Comparison of ENCODE assay signal across 8 cellular contexts in the genomic region with DNA sequence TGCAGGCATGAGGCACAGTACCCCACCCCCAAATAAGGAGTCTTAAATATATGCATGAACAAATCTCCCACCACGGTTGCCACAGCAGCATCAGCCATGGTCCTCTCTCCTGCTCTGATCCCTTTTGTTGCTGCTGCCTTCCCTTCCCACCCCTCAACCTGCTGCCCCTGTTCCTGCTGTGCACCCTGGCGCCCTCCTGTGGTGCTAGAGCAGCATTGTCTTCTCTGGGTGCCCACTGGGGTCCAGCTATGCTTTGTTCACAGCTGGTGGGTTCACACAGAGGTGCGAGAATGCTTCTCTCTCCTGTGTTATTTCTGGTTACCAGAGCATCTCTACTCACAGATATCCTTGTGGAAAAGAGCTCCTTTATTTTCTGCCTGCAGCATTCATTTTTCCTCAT.
DNase-seq lines count a peak whose midpoint lies in the region; ATAC-seq, FAIRE-seq and TF ChIP-seq lines count a peak whose summit lies in the region.

No MANE protein-coding gene starts in this region.

- FAIRE-seq in HTR-8/SVneo (lab: Jason Lieb, UNC) (no peak), astrocyte (lab: Jason Lieb, UNC) (no peak)

- TF ChIP-seq CTCF in astrocyte (IDR thresholded peaks at IDR 0.05; ENCODE audit: insufficient read depth, low read depth, low read length): peak; percentile 34
- peak; percentile 57 for TF ChIP-seq CTCF in nephron progenitor cell (IDR thresholded peaks at IDR 0.05)
- no peak for TF ChIP-seq CTCF in ascending aorta (IDR thresholded peaks at IDR 0.05)

- no peak overlapping the region for H3K4me3 Mint-ChIP-seq in astrocyte (ENCODE audit: unreplicated experiment)
- no peak overlapping the region for H3K4me3 Mint-ChIP-seq in nephron progenitor cell
- H3K4me3 Mint-ChIP-seq in activated naive CD8-positive, alpha-beta T cell treated with anti-CD3 and anti-CD28 coated beads, Interleukin-2, amount 50 U/mL, for 24 hours: no peak overlapping the region

- H3K9me3 ChIP-seq in astrocyte (ENCODE audit: insufficient read depth, low read depth, low read length) (no peaks in the 10 kb centered on the region), ascending aorta (no peaks in the 10 kb centered on the region)

- H3K36me3 ChIP-seq in astrocyte (ENCODE audit: insufficient read depth, low read length): no peaks in the 10 kb centered on the region
- H3K36me3 ChIP-seq in ascending aorta: no peaks in the 10 kb centered on the region

- no peak overlapping the region for H3K4me2 ChIP-seq in astrocyte (ENCODE audit: low read length)

- intact Hi-C loops in ascending aorta (cut with DNase I): no loop called here

- H3K4me3 ChIP-seq in astrocyte (ENCODE audit: insufficient read depth, low read depth, low read length): no peak overlapping the region
- no peak overlapping the region for H3K4me3 ChIP-seq in ascending aorta

- no peak overlapping the region for H2AFZ ChIP-seq in astrocyte (ENCODE audit: low read depth, low read length)

- H3K27ac ChIP-seq in astrocyte (ENCODE audit: low read depth, low read length) (no peak overlapping the region), ascending aorta (no peak overlapping the region)

- H4K20me1 ChIP-seq in astrocyte (ENCODE audit: insufficient read depth, low read length): no peaks in the 10 kb centered on the region

- H3K27ac Mint-ChIP-seq in astrocyte (ENCODE audit: unreplicated experiment) (no peak overlapping the region), nephron progenitor cell (no peak overlapping the region)
- H3K27ac Mint-ChIP-seq in activated naive CD8-positive, alpha-beta T cell treated with anti-CD3 and anti-CD28 coated beads, Interleukin-2, amount 50 U/mL, for 24 hours: no peak overlapping the region

- H3K4me1 ChIP-seq in astrocyte (ENCODE audit: insufficient read depth, low read length) (no peaks in the 10 kb centered on the region), ascending aorta (no peaks in the 10 kb centered on the region)

- ATAC-seq in activated naive CD8-positive, alpha-beta T cell treated with anti-CD3 and anti-CD28 coated beads, Interleukin-2, amount 50 U/mL, for 24 hours: no peak

- DNase-seq in NCI-H2227 (lab: John Stamatoyannopoulos, UW; ENCODE audit: unreplicated experiment) (peak; percentile 12), NCI-H2227 treated with DMSO at 0.1 percent for 48 hours (lab: John Stamatoyannopoulos, UW) (no peak), HTR-8/SVneo (ENCODE audit: insufficient read length, low spot score) (peak; percentile 31), astrocyte (ENCODE audit: low read depth) (no peak), nephron progenitor cell (peak; percentile 59), NCI-H510A treated with DMSO at 0.1 percent for 48 hours (lab: John Stamatoyannopoulos, UW) (no peak), ascending aorta (ENCODE audit: low spot score in 2 of 2) (no peak)
- DNase-seq in activated naive CD8-positive, alpha-beta T cell treated with anti-CD3 and anti-CD28 coated beads, Interleukin-2, amount 50 U/mL, for 24 hours: no peak

- peaks cover 1% of the 10 kb centered on the region for H3K36me3 Mint-ChIP-seq in astrocyte (ENCODE audit: low read depth, unreplicated experiment)
- peaks cover 9% of the 10 kb centered on the region for H3K36me3 Mint-ChIP-seq in nephron progenitor cell (ENCODE audit: low read depth)
- H3K36me3 Mint-ChIP-seq in activated naive CD8-positive, alpha-beta T cell treated with anti-CD3 and anti-CD28 coated beads, Interleukin-2, amount 50 U/mL, for 24 hours (ENCODE audit: low read depth): no peaks in the 10 kb centered on the region

- no peaks in the 10 kb centered on the region for H3K79me2 ChIP-seq in astrocyte (ENCODE audit: insufficient read depth, low read length)

- H3K27me3 ChIP-seq in astrocyte (ENCODE audit: insufficient read depth, low read length): no peaks in the 10 kb centered on the region
- H3K27me3 ChIP-seq in ascending aorta: no peaks in the 10 kb centered on the region

- H3K27me3 Mint-ChIP-seq in astrocyte (ENCODE audit: low read depth, unreplicated experiment) (no peaks in the 10 kb centered on the region), nephron progenitor cell (ENCODE audit: low read depth, poor library complexity) (no peaks in the 10 kb centered on the region)
- no peaks in the 10 kb centered on the region for H3K27me3 Mint-ChIP-seq in activated naive CD8-positive, alpha-beta T cell treated with anti-CD3 and anti-CD28 coated beads, Interleukin-2, amount 50 U/mL, for 24 hours

- H3K9ac ChIP-seq in astrocyte (ENCODE audit: low read length): no peak overlapping the region

- H3K9me3 Mint-ChIP-seq in astrocyte (ENCODE audit: unreplicated experiment) (no peaks in the 10 kb centered on the region), nephron progenitor cell (no peaks in the 10 kb centered on the region)
- H3K9me3 Mint-ChIP-seq in activated naive CD8-positive, alpha-beta T cell treated with anti-CD3 and anti-CD28 coated beads, Interleukin-2, amount 50 U/mL, for 24 hours: no peaks in the 10 kb centered on the region

- H3K4me1 Mint-ChIP-seq in astrocyte (ENCODE audit: low read depth, unreplicated experiment) (peaks cover 13% of the 10 kb centered on the region), nephron progenitor cell (peaks cover 7% of the 10 kb centered on the region)
- H3K4me1 Mint-ChIP-seq in activated naive CD8-positive, alpha-beta T cell treated with anti-CD3 and anti-CD28 coated beads, Interleukin-2, amount 50 U/mL, for 24 hours: no peaks in the 10 kb centered on the region

Comparison
In these comparisons a context has a peak if more than half of its experiments do, and no peak if none do; other contexts are left out.
1. DNase-seq: peak in NCI-H2227 (single experiment), HTR-8/SVneo (single experiment) and nephron progenitor cell (single experiment); none in NCI-H2227 treated with DMSO at 0.1 percent for 48 hours (single experiment), astrocyte (single experiment), activated naive CD8-positive, alpha-beta T cell treated with anti-CD3 and anti-CD28 coated beads, Interleukin-2, amount 50 U/mL, for 24 hours (single experiment), NCI-H510A treated with DMSO at 0.1 percent for 48 hours (single experiment) and ascending aorta (0 of 2).
2. CTCF ChIP-seq: peak in astrocyte (single experiment) and nephron progenitor cell (single experiment); none in ascending aorta (0 of 3).